ENCODE assay signal across 23 cellular contexts in the genomic region with DNA sequence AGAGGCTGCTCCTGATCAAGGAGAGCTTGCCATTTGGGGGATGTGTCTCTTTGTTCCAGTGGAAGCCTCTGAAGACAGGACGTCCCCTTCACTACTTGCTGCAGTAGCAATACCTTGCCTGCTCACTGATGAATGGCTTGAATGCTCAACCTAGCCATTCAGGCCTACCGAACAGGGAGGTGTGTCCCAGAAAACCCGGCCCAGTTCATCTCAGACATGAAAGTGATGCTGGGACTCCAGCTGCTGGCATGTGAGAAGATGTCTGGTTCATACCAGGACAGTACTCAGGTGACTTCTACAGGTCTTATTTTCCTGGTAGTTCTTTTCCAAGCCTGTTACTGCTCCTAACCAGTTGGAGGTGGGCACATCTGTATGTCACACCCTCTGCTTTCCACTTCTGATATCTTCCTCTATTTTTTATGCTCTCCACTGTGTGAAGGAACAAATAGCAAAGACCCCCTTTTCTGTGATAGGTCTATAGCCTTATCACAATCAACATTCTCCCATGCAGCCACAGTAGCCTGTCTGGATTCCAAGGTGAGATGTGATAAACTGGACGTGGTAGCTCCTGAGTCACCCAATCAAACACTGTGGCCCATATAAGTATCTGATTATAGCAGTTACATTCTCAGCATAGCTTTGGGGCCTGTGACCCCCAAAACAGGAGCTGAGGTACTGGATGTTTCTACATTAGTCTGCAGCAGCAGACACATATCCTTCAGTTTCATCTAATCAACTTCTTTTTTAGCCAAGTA.
"Had no signal": no experiment of that assay in that cellular context is flagged by ENCODE, and none has a peak within 500 bp of the region (broad histone marks: within the 10 kb centered on the region; RNA-seq: fewer than 3 reads in every experiment).

No MANE protein-coding gene starts in this region.

- H3K27me3 ChIP-seq: colonic mucosa, esophagus squamous epithelium, gastrocnemius medialis, left lung had no signal

- DNase-seq: colonic mucosa; cortex of kidney; effector CD8-positive, alpha-beta T cell; effector memory CD8-positive, alpha-beta T cell; endodermal cell; erythroblast; esophagus squamous epithelium; foreskin fibroblast; foreskin melanocyte; gastrocnemius medialis; glutamatergic neuron; head of caudate nucleus; heart right ventricle; hippocampal formation; left cardiac atrium; left lung; left ventricle myocardium superior; lower lobe of right lung; mucosa of descending colon had no signal

- H3K4me3 ChIP-seq: colonic mucosa, esophagus squamous epithelium, gastrocnemius medialis, heart right ventricle, left lung, lower lobe of right lung, mucosa of descending colon had no signal

- H3K4me3 Mint-ChIP-seq: dendritic cell treated with granulocyte-macrophage colony-stimulating factor and Interleukin-4, amounts not matched to agents 40 ng/mL and 50 ng/mL, for 4 days; effector memory CD8-positive, alpha-beta T cell; endodermal cell; mesothelial cell of epicardium had no signal

- H3K4me1 ChIP-seq: colonic mucosa, esophagus squamous epithelium, gastrocnemius medialis, heart right ventricle, lower lobe of right lung had no signal

- H3K36me3 Mint-ChIP-seq: mesothelial cell of epicardium had no signal

- H3K27ac ChIP-seq: colonic mucosa, epithelial cell of prostate, esophagus squamous epithelium, gastrocnemius medialis, heart right ventricle, left lung, lower lobe of right lung had no signal

- H3K27me3 Mint-ChIP-seq: effector memory CD8-positive, alpha-beta T cell had no signal

- H3K9me3 ChIP-seq: colonic mucosa, esophagus squamous epithelium, gastrocnemius medialis, heart right ventricle, left lung, lower lobe of right lung, mucosa of descending colon had no signal

- ATAC-seq: effector memory CD8-positive, alpha-beta T cell; esophagus mucosa; gastrocnemius medialis; heart right ventricle; left cardiac atrium; left ventricle myocardium superior; mucosa of descending colon had no signal

- H3K36me3 ChIP-seq: colonic mucosa, esophagus squamous epithelium, gastrocnemius medialis, heart right ventricle, left lung, lower lobe of right lung had no signal

- H3K4me1 Mint-ChIP-seq: endodermal cell had no signal

- H3K27ac Mint-ChIP-seq: dendritic cell treated with granulocyte-macrophage colony-stimulating factor and Interleukin-4, amounts not matched to agents 40 ng/mL and 50 ng/mL, for 4 days; effector memory CD8-positive, alpha-beta T cell; endodermal cell; mesothelial cell of epicardium had no signal

- H3K9me3 Mint-ChIP-seq: dendritic cell treated with granulocyte-macrophage colony-stimulating factor and Interleukin-4, amounts not matched to agents 40 ng/mL and 50 ng/mL, for 4 days; endodermal cell; mesothelial cell of epicardium had no signal
